Comparison of ENCODE assay signal across 9 cellular contexts in genomic region chr1:156601892-156602291, GRCh38. TPM values are rescaled to one million over a fixed set of nuclear protein-coding genes. Genes with fewer than 3 reads are reported as not detected.
DNase-seq lines count a peak whose midpoint lies in the region; ATAC-seq and TF ChIP-seq lines count a peak whose summit lies in the region.
"Had no signal": no experiment of that assay in that cellular context is flagged by ENCODE, and none has a peak within 500 bp of the region (broad histone marks: within the 10 kb centered on the region; RNA-seq: fewer than 3 reads in every experiment).

No MANE protein-coding gene starts in this region.

- peak overlapping the region; percentile 84 to 99 (median 98) for H3K4me3 Mint-ChIP-seq in IgD-negative memory B cell
- peak overlapping the region; percentile 90 for H3K4me3 Mint-ChIP-seq in chondrocyte (ENCODE audit: unreplicated experiment)
- peak overlapping the region; percentile 98 for H3K4me3 Mint-ChIP-seq in nephron progenitor cell

- H3K27ac Mint-ChIP-seq in IgD-negative memory B cell (peak overlapping the region; percentile 60 to 99 (median 98)), chondrocyte (ENCODE audit: unreplicated experiment) (peak overlapping the region; percentile 97), nephron progenitor cell (peak overlapping the region; percentile 96)

- H3K9me2 ChIP-seq in DOHH2 (replicated peaks; ENCODE audit: control insufficient read depth, low read length): no peaks in the 10 kb centered on the region

- no peak for ATAC-seq in left lobe of liver
- no peak for ATAC-seq in HG02571 (IDR thresholded peaks at IDR 0.05; ENCODE audit: unreplicated experiment)

- peaks cover 49% of the 10 kb centered on the region for H3K79me2 ChIP-seq in DOHH2 (ENCODE audit: control insufficient read depth, low read length)

- H3K27me3 Mint-ChIP-seq in IgD-negative memory B cell: no peaks in the 10 kb centered on the region
- no peaks in the 10 kb centered on the region for H3K27me3 Mint-ChIP-seq in chondrocyte (ENCODE audit: low read depth)
- peaks cover 5% of the 10 kb centered on the region for H3K27me3 Mint-ChIP-seq in nephron progenitor cell (ENCODE audit: low read depth, poor library complexity)

- H3K36me3 ChIP-seq in DOHH2 (ENCODE audit: control insufficient read depth, low read length): peaks cover 39% of the 10 kb centered on the region

- no peaks in the 10 kb centered on the region for H4K20me1 ChIP-seq in DOHH2 (ENCODE audit: control insufficient read depth, insufficient read depth, low read depth, low read length)

- DNase-seq in chondrocyte (ENCODE audit: low spot score): no peak
- no peak for DNase-seq in nephron progenitor cell
- DNase-seq in left lobe of liver (ENCODE audit: low spot score): no peak
- DNase-seq in UCSD-AML1 (lab: John Stamatoyannopoulos, UW; ENCODE audit: unreplicated experiment): no peak
- no peak for DNase-seq in NCI-H69 (lab: John Stamatoyannopoulos, UW)

- peak overlapping the region; percentile 80 for H3K27ac ChIP-seq in DOHH2 (ENCODE audit: low read depth, low read length)

- H3K4me3 ChIP-seq in DOHH2 (ENCODE audit: low read length): peak overlapping the region; percentile 97

- H3K4me1 ChIP-seq in DOHH2 (ENCODE audit: control insufficient read depth, low read length): peaks cover 37% of the 10 kb centered on the region

- H3K9me3 ChIP-seq in DOHH2 (ENCODE audit: control insufficient read depth, insufficient read depth, low read length): no peaks in the 10 kb centered on the region

- peaks cover 12% of the 10 kb centered on the region for H3F3A ChIP-seq in DOHH2 (ENCODE audit: control insufficient read depth, insufficient read depth)

- H3K27me3 ChIP-seq in DOHH2 (ENCODE audit: control insufficient read depth, low read length): no peaks in the 10 kb centered on the region

- H3K4me2 ChIP-seq in DOHH2 (ENCODE audit: low read length): peak overlapping the region; percentile 86

- no peak for TF ChIP-seq CTCF in DOHH2 (IDR thresholded peaks at IDR 0.05; ENCODE audit: low read depth, low read length, poor library complexity, severe bottlenecking)
- no peak for TF ChIP-seq CTCF in chondrocyte (IDR thresholded peaks at IDR 0.05)
- TF ChIP-seq CTCF in nephron progenitor cell (IDR thresholded peaks at IDR 0.05): no peak

- H3K36me3 Mint-ChIP-seq in IgD-negative memory B cell (peaks cover 2% of the 10 kb centered on the region), chondrocyte (ENCODE audit: low read depth) (peaks cover 2% of the 10 kb centered on the region), nephron progenitor cell (ENCODE audit: low read depth) (peaks cover 13% of the 10 kb centered on the region)

- peaks cover 26 to 30% (median 26%) of the 10 kb centered on the region in 3 donors for H3K4me1 Mint-ChIP-seq in IgD-negative memory B cell
- H3K4me1 Mint-ChIP-seq in chondrocyte (ENCODE audit: low read depth): peaks cover 22% of the 10 kb centered on the region
- peaks cover 31% of the 10 kb centered on the region for H3K4me1 Mint-ChIP-seq in nephron progenitor cell

- H3K9me3 Mint-ChIP-seq in IgD-negative memory B cell (no peaks in the 10 kb centered on the region), chondrocyte (ENCODE audit: low read depth) (no peaks in the 10 kb centered on the region), nephron progenitor cell (no peaks in the 10 kb centered on the region)

RNA-seq across cellular contexts. Expression of gene GPATCH4, which starts 0.6 kb away (rescaled TPM):
- 45.5 TPM for polyA plus RNA-seq in IgD-negative memory B cell
- 14.4 to 21.6 TPM (median 16.4 TPM) in 3 replicates for total RNA-seq in chondrocyte
- total RNA-seq in left lobe of liver: 7.3 TPM

RNA-seq across cellular contexts. Expression of gene NAXE, which starts 10.3 kb away (rescaled TPM):
- polyA plus RNA-seq in IgD-negative memory B cell: 121 TPM
- total RNA-seq in chondrocyte (54.8 to 59.6 TPM (median 56.2 TPM) in 3 replicates), left lobe of liver (51.2 TPM)

RNA-seq across cellular contexts. Expression of gene HAPLN2, which starts 17.3 kb away (rescaled TPM):
- polyA plus RNA-seq in IgD-negative memory B cell: not detected
- total RNA-seq in chondrocyte (0.36 TPM in 1 of 3 replicates, not detected in the others), left lobe of liver (not detected)
- total RNA-seq: LHCN-M2 had no signal

RNA-seq across cellular contexts. Expression of gene TTC24, which starts 22.4 kb away (rescaled TPM):
- 0.38 TPM for polyA plus RNA-seq in IgD-negative memory B cell
- not detected in 3 replicates for total RNA-seq in chondrocyte
- not detected for total RNA-seq in left lobe of liver
- total RNA-seq: LHCN-M2 had no signal

RNA-seq across cellular contexts. Expression of gene IQGAP3, which starts 29.5 kb away (rescaled TPM):
- polyA plus RNA-seq in IgD-negative memory B cell: not detected
- total RNA-seq in chondrocyte (6.8 to 10.8 TPM (median 9.8 TPM) in 3 replicates), left lobe of liver (0.23 TPM)
